Comparison of ENCODE assay signal across 16 cellular contexts in the genomic region with DNA sequence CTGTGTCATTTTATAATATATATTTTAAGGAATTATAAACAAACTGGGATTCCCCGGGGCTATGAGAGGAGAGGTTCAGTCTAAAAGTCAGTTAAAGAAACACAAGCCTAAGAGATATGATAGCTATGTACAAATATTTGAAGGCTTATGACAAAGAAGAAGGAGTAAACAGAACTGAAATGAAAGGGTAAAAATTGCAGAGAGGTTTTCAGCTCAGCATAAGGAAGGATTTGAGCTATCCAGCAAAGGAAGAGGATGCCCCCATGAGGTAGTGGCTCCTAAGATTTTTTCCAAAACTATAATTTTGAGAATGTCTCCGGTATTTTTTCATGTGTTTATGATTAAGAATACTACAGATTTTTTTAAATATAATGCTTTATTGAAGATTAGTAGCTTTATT. TPM values are rescaled to one million over a fixed set of nuclear protein-coding genes. Genes with fewer than 3 reads are reported as not detected.
DNase-seq lines count a peak whose midpoint lies in the region; ATAC-seq, FAIRE-seq and TF ChIP-seq lines count a peak whose summit lies in the region.
"Had no signal": no experiment of that assay in that cellular context is flagged by ENCODE, and none has a peak within 500 bp of the region (broad histone marks: within the 10 kb centered on the region; RNA-seq: fewer than 3 reads in every experiment).

No MANE protein-coding gene starts in this region.

- in situ Hi-C loops in HepG2 (cut with HindIII; ENCODE audit: extremely low pct_ligation_motif_present, low pct_unique_long_range_greater_than_20kb), result no loop called here

- no peaks in the 10 kb centered on the region for H3K9me3 ChIP-seq in HepG2 (ENCODE audit: low read length)
- H3K9me3 ChIP-seq in prostate gland, result no peaks in the 10 kb centered on the region

- peak overlapping the region; percentile 25; the same call in 1 of the 2 replicates for H3K4me2 ChIP-seq in HepG2 (ENCODE audit: low read depth, low read length)
- H3K4me2 ChIP-seq: KMS-11 had no signal

- peak; percentile 15 for DNase-seq in AG09319 (ENCODE audit: extremely low read depth, low read depth)
- DNase-seq in LHCN-M2 (ENCODE audit: low read depth), result peak; percentile 11
- DNase-seq in cerebellar cortex (ENCODE audit: low spot score), result peak; percentile 10
- peak; percentile 54 for DNase-seq in HepG2 (ENCODE audit: low spot score)
- no peak for DNase-seq in stimulated activated naive CD8-positive, alpha-beta T cell treated with anti-CD3 and anti-CD28 coated beads, Interleukin-15, Interleukin-2, amounts not matched to agents 100 U/mL and 50 U/mL, for 24 hours
- DNase-seq in prostate gland (ENCODE audit: low spot score), result no peak
- DNase-seq in H7, result no peak
- DNase-seq: cerebellar nuclear complex; naive thymus-derived CD4-positive, alpha-beta T cell; NK-92 treated with Interleukin-12 subunit alpha and Interleukin-12 subunit beta, amount 100 ng/mL, for 24 hours; right cardiac atrium; stimulated activated naive CD4-positive, alpha-beta T cell treated with Interleukin-2 at 50 U/mL for 16 hours had no signal

- H3K27ac ChIP-seq in HepG2 (ENCODE audit: extremely low read length, insufficient read depth, low read length) (peak overlapping the region; percentile 51), prostate gland (no peak overlapping the region)
- H3K27ac ChIP-seq: KMS-11 had no signal

- CTCF ChIA-PET in HepG2 (lab: Yijun Ruan, JAX; ENCODE audit: low intra/inter-chr PET ratio, low total read pairs), result interaction anchor here (1.3 kb wide), 1 partner anchor 113 kb away, joined by 3 read pairs; no protein-coding TSS in a partner anchor

- FAIRE-seq in HepG2 (lab: Jason Lieb, UNC), result peak; percentile 72
- FAIRE-seq: frontal cortex had no signal

- WGBS in HepG2 (ENCODE audit: low lambda C conversion rate), result 1% methylated on average over 2 of the region's 2 CpGs
- WGBS in prostate gland, result 47% methylated on average over 2 of the region's 2 CpGs

- H3K4me1 ChIP-seq in HepG2 (ENCODE audit: insufficient read depth, low read length) (peaks cover 31% of the 10 kb centered on the region), prostate gland (replicated peaks) (no peaks in the 10 kb centered on the region)

- H2AFZ ChIP-seq in HepG2 (ENCODE audit: low read length), result no peak overlapping the region

- no peaks in the 10 kb centered on the region for H4K20me1 ChIP-seq in HepG2 (ENCODE audit: insufficient read depth, low read length)

- peak; percentile 57 for TF ChIP-seq CTCF in AG09319 (IDR thresholded peaks at IDR 0.05; ENCODE audit: low read depth, low read length)
- peak; percentile 53 for TF ChIP-seq CTCF in HepG2 (CRISPR knock-in tag; IDR thresholded peaks at IDR 0.05)
- TF ChIP-seq CTCF in prostate gland (IDR thresholded peaks at IDR 0.05), result no peak

- TF ChIP-seq POLR2A in HepG2 (IDR thresholded peaks at IDR 0.05; ENCODE audit: insufficient read depth in 1 of 2, low read depth in 2 of 2, low read length in 2 of 2), result no peak
- no peak for TF ChIP-seq POLR2A in prostate gland (IDR thresholded peaks at IDR 0.05)

- no peaks in the 10 kb centered on the region for H3K36me3 ChIP-seq in HepG2 (replicated peaks in 1 of 2; ENCODE audit: control insufficient read depth in 1 of 2, insufficient read depth in 2 of 2, low read length in 2 of 2)
- no peaks in the 10 kb centered on the region for H3K36me3 ChIP-seq in prostate gland
- no peaks in the 10 kb centered on the region for H3K36me3 ChIP-seq in H7 (replicated peaks; ENCODE audit: control insufficient read depth, insufficient read depth, low read length)

- H3K27me3 ChIP-seq in HepG2 (ENCODE audit: control insufficient read depth in 1 of 2, insufficient read depth in 2 of 2, low read length in 2 of 2), result no peaks in the 10 kb centered on the region; a peak in 1 of 5 replicates
- no peaks in the 10 kb centered on the region for H3K27me3 ChIP-seq in prostate gland (replicated peaks; ENCODE audit: insufficient read depth)
- H3K27me3 ChIP-seq in H7 (ENCODE audit: control insufficient read depth, insufficient read depth, low read length), result no peaks in the 10 kb centered on the region

- intact Hi-C loops in HepG2 (cut with micrococcal nuclease; ENCODE audit: unreplicated experiment) (no loop called here), prostate gland (cut with DNase I) (no loop called here)

- TF ChIP-seq EP300 in HepG2 (IDR thresholded peaks at IDR 0.05; ENCODE audit: low read depth in 2 of 2, low read length in 2 of 2) (peak in 1 of 2 experiments; percentile 81; a peak in 2 of 4 replicates), HepG2 (CRISPR knock-in tag; IDR thresholded peaks at IDR 0.05; ENCODE audit: borderline replicate concordance) (no peak)

- H3K4me3 ChIP-seq in HepG2 (replicated peaks in 1 of 3; ENCODE audit: insufficient read depth in 1 of 3, low read depth in 2 of 3, low read length in 3 of 3) (no peak overlapping the region; a peak in 1 of 6 replicates), prostate gland (no peak overlapping the region), H7 (ENCODE audit: insufficient read depth, low read depth, low read length) (no peak overlapping the region)

- no TSS peak for BruUV-seq in HepG2 (replicated peaks; lab: Mats Ljungman, UMichigan)

- 0 out of 2 replicates have a peak, but pooled peaks have one; percentile 34 for TF ChIP-seq RAD21 in HepG2 (CRISPR knock-in tag; IDR thresholded peaks at IDR 0.05)

- POLR2A ChIA-PET in HepG2 (lab: Yijun Ruan, JAX), result interaction anchor here (0.9 to 1.0 kb wide), 3 partner anchors 20 to 108 kb away, joined by 3 to 5 read pairs (median 4); a partner anchor contains a TSS

- H3K79me2 ChIP-seq in HepG2 (ENCODE audit: insufficient read depth, low read length), result no peaks in the 10 kb centered on the region

- ATAC-seq in HepG2, result peak; percentile 90
- ATAC-seq in HG02981 (IDR thresholded peaks at IDR 0.05; ENCODE audit: unreplicated experiment), result no peak
- no peak for ATAC-seq in stimulated activated naive CD8-positive, alpha-beta T cell treated with anti-CD3 and anti-CD28 coated beads, Interleukin-15, Interleukin-2, amounts not matched to agents 100 U/mL and 50 U/mL, for 24 hours
- ATAC-seq: activated naive CD4-positive, alpha-beta T cell treated with anti-CD3 and anti-CD28 coated beads, Interleukin-2, amount 50 U/mL, for 72 hours; naive thymus-derived CD4-positive, alpha-beta T cell; right cardiac atrium had no signal

- H3K9ac ChIP-seq in HepG2 (ENCODE audit: insufficient read depth, low read depth, low read length), result no peak overlapping the region
- H3K9ac ChIP-seq: KMS-11 had no signal

RNA-seq across cellular contexts. Expression of a gene that starts 57.9 kb away (rescaled TPM):
- not detected in 2 replicates for total RNA-seq in LHCN-M2 (2014; rRNA removed)
- polyA plus RNA-seq in LHCN-M2 (2012), result not detected
- total RNA-seq in HepG2 (2016; rRNA removed; fragmentation: Illumina TruSeq; extraction: Trizol), result not detected in 2 replicates
- total RNA-seq in HepG2 (2016; cell fraction: cytosol; rRNA removed; fragmentation: Illumina TruSeq; extraction: Trizol; ENCODE audit: low read depth), result not detected in 2 replicates
- total RNA-seq in HepG2 (2016; cell fraction: insoluble cytoplasmic fraction; rRNA removed; fragmentation: Illumina TruSeq; extraction: Trizol), result not detected in 2 replicates
- total RNA-seq in HepG2 (2016; cell fraction: membrane; rRNA removed; fragmentation: Illumina TruSeq; extraction: Trizol), result not detected in 2 replicates
- total RNA-seq in HepG2 (2016; cell fraction: nucleus; rRNA removed; fragmentation: Illumina TruSeq; extraction: Trizol), result not detected in 2 replicates
- polyA plus RNA-seq in HepG2 (2011; rRNA removed), result not detected in 2 replicates
- polyA plus RNA-seq in HepG2 (2011; cell fraction: cytosol; rRNA removed), result not detected in 2 replicates
- not detected in 2 replicates for polyA plus RNA-seq in HepG2 (2011; cell fraction: nucleus; rRNA removed)
- polyA plus RNA-seq in HepG2 (2012), result not detected in 2 replicates
- polyA plus RNA-seq in HepG2 (2016; cell fraction: cytosol; fragmentation: Illumina TruSeq; extraction: Trizol; ENCODE audit: low read depth), result not detected in 2 replicates
- polyA plus RNA-seq in HepG2 (2016; cell fraction: insoluble cytoplasmic fraction; fragmentation: Illumina TruSeq; extraction: Trizol; ENCODE audit: low read depth), result not detected in 2 replicates
- not detected in 2 replicates for polyA plus RNA-seq in HepG2 (2016; cell fraction: membrane; fragmentation: Illumina TruSeq; extraction: Trizol; ENCODE audit: low read depth)
- not detected in 2 replicates for polyA plus RNA-seq in HepG2 (2016; cell fraction: nucleus; fragmentation: Illumina TruSeq; extraction: Trizol; ENCODE audit: insufficient read depth, low read depth)
- polyA minus RNA-seq in HepG2 (2011; rRNA and poly(A)+ RNA removed; ENCODE audit: low replicate concordance), result not detected in 2 replicates
- not detected in 2 replicates for polyA minus RNA-seq in HepG2 (2011; cell fraction: cytosol; rRNA and poly(A)+ RNA removed)
- not detected in 2 replicates for polyA minus RNA-seq in HepG2 (2011; cell fraction: nucleus; rRNA and poly(A)+ RNA removed)
- total RNA-seq in prostate gland, result under 1 TPM in 1 of 2 donors, not detected in 1; 0.57 TPM
- not detected in 2 replicates for total RNA-seq in H7 (2014; rRNA removed; shearing (Covaris generic))
- total RNA-seq: activated naive CD4-positive, alpha-beta T cell treated with anti-CD3 and anti-CD28 coated beads, Interleukin-2, amount 50 U/mL, for 72 hours; naive thymus-derived CD4-positive, alpha-beta T cell had no signal
- polyA plus RNA-seq: naive thymus-derived CD4-positive, alpha-beta T cell had no signal

RNA-seq across cellular contexts. Expression of a gene that starts 59.4 kb away (rescaled TPM):
- total RNA-seq in LHCN-M2 (2014; rRNA removed) (1.6 and 2.0 TPM in 2 replicates), HepG2 (2016; rRNA removed; fragmentation: Illumina TruSeq; extraction: Trizol) (1.4 and 1.8 TPM in 2 replicates), prostate gland (10 to 100 TPM in 1 of 2 donors, 1 to 10 TPM in 1; 2.0 to 15.2 TPM)
- polyA plus RNA-seq in LHCN-M2 (2012), result 0.78 TPM
- 0.26 and 0.30 TPM in 2 replicates for total RNA-seq in HepG2 (2016; cell fraction: cytosol; rRNA removed; fragmentation: Illumina TruSeq; extraction: Trizol; ENCODE audit: low read depth)
- total RNA-seq in HepG2 (2016; cell fraction: insoluble cytoplasmic fraction; rRNA removed; fragmentation: Illumina TruSeq; extraction: Trizol), result 0.80 and 1.8 TPM in 2 replicates
- 0.83 TPM in 2 replicates for total RNA-seq in HepG2 (2016; cell fraction: membrane; rRNA removed; fragmentation: Illumina TruSeq; extraction: Trizol)
- total RNA-seq in HepG2 (2016; cell fraction: nucleus; rRNA removed; fragmentation: Illumina TruSeq; extraction: Trizol), result 1.6 and 1.7 TPM in 2 replicates
- 1.7 and 1.8 TPM in 2 replicates for polyA plus RNA-seq in HepG2 (2011; rRNA removed)
- 0.20 and 0.56 TPM in 2 replicates for polyA plus RNA-seq in HepG2 (2011; cell fraction: cytosol; rRNA removed)
- 1.4 and 2.3 TPM in 2 replicates for polyA plus RNA-seq in HepG2 (2011; cell fraction: nucleus; rRNA removed)
- polyA plus RNA-seq in HepG2 (2012), result 1.9 and 3.1 TPM in 2 replicates
- 0.23 and 0.31 TPM in 2 replicates for polyA plus RNA-seq in HepG2 (2016; cell fraction: cytosol; fragmentation: Illumina TruSeq; extraction: Trizol; ENCODE audit: low read depth)
- 1.5 and 1.8 TPM in 2 replicates for polyA plus RNA-seq in HepG2 (2016; cell fraction: insoluble cytoplasmic fraction; fragmentation: Illumina TruSeq; extraction: Trizol; ENCODE audit: low read depth)
- 0.48 and 0.83 TPM in 2 replicates for polyA plus RNA-seq in HepG2 (2016; cell fraction: membrane; fragmentation: Illumina TruSeq; extraction: Trizol; ENCODE audit: low read depth)
- 5.0 and 5.9 TPM in 2 replicates for polyA plus RNA-seq in HepG2 (2016; cell fraction: nucleus; fragmentation: Illumina TruSeq; extraction: Trizol; ENCODE audit: insufficient read depth, low read depth)
- polyA minus RNA-seq in HepG2 (2011; rRNA and poly(A)+ RNA removed; ENCODE audit: low replicate concordance), result 0.62 and 1.1 TPM in 2 replicates
- 0.30 and 0.44 TPM in 2 replicates for polyA minus RNA-seq in HepG2 (2011; cell fraction: cytosol; rRNA and poly(A)+ RNA removed)
- 3.6 and 4.2 TPM in 2 replicates for polyA minus RNA-seq in HepG2 (2011; cell fraction: nucleus; rRNA and poly(A)+ RNA removed)
- total RNA-seq in H7 (2014; rRNA removed; shearing (Covaris generic)), result 0.48 and 0.59 TPM in 2 replicates

Comparison
In these comparisons a context has a peak if more than half of its experiments do, and no peak if none do; other contexts are left out.
1. DNase-seq: peak in AG09319 (single experiment), LHCN-M2 (single experiment), cerebellar cortex (single experiment) and HepG2 (single experiment); none in stimulated activated naive CD8-positive, alpha-beta T cell treated with anti-CD3 and anti-CD28 coated beads, Interleukin-15, Interleukin-2, amounts not matched to agents 100 U/mL and 50 U/mL, for 24 hours (single experiment), prostate gland (single experiment) and H7 (single experiment).
2. CTCF ChIP-seq: peak in AG09319 (single experiment) and HepG2 (single experiment); none in prostate gland (0 of 4).